ENCODE assay signal across 9 cellular contexts in genomic region chr6:32825966-32826365, GRCh38. TPM values are rescaled to one million over a fixed set of nuclear protein-coding genes. Genes with fewer than 3 reads are reported as not detected.
DNase-seq lines count a peak whose midpoint lies in the region; ATAC-seq and TF ChIP-seq lines count a peak whose summit lies in the region.
"Had no signal": no experiment of that assay in that cellular context is flagged by ENCODE, and none has a peak within 500 bp of the region (broad histone marks: within the 10 kb centered on the region; RNA-seq: fewer than 3 reads in every experiment).

No MANE protein-coding gene starts in this region.

- H3K9me3 ChIP-seq in breast epithelium: no peaks in the 10 kb centered on the region
- H3K9me3 ChIP-seq in lung (ENCODE audit: control insufficient read depth in 2 of 2, insufficient read depth in 1 of 2, low read length in 1 of 2): no peaks in the 10 kb centered on the region

- H3K4me1 ChIP-seq in breast epithelium (no peaks in the 10 kb centered on the region), lung (ENCODE audit: control insufficient read depth in 2 of 2, insufficient read depth in 2 of 2, low read length in 2 of 2) (no peaks in the 10 kb centered on the region)

- H3K27ac ChIP-seq in breast epithelium (peak overlapping the region in 1 of 2 donors; percentile 48), lung (ENCODE audit: low read depth in 1 of 2, low read length in 1 of 2) (no peak overlapping the region)

- DNase-seq in Ammon's horn (ENCODE audit: low spot score) (peak; percentile 33), HS-5 (ENCODE audit: low read depth) (peak; percentile 68), breast epithelium (ENCODE audit: low spot score in 2 of 2) (no peak), lung (ENCODE audit: low spot score) (no peak), NCI-H774 (lab: John Stamatoyannopoulos, UW) (no peak), ecto neural progenitor cell (ENCODE audit: low spot score) (no peak)
- DNase-seq in effector CD4-positive, alpha-beta T cell: no peak

- H3K27me3 ChIP-seq in breast epithelium (no peaks in the 10 kb centered on the region), lung (ENCODE audit: control insufficient read depth, insufficient read depth) (no peaks in the 10 kb centered on the region)

- WGBS in lung, 2 donors: 49 to 72% methylated on average over 2 of the region's 2 CpGs

- H3K4me3 ChIP-seq in breast epithelium (no peak overlapping the region), lung (no peak overlapping the region)

- no peak for TF ChIP-seq POLR2A in breast epithelium (IDR thresholded peaks at IDR 0.05)

- intact Hi-C loops in breast epithelium (cut with DNase I; ENCODE audit: low total_unique reads): no loop called here

- H3K36me3 ChIP-seq in breast epithelium (no peaks in the 10 kb centered on the region), lung (ENCODE audit: control insufficient read depth in 2 of 2, insufficient read depth in 2 of 2, low read length in 2 of 2) (peaks cover 10 to 21% of the 10 kb centered on the region in 2 donors)

- TF ChIP-seq CTCF in breast epithelium (IDR thresholded peaks at IDR 0.05): peak in 2 of 3 donors; percentile 29 to 43
- peak; percentile 21 for TF ChIP-seq CTCF in lung (IDR thresholded peaks at IDR 0.05; ENCODE audit: control extremely low read depth, extremely low read depth)

- ATAC-seq in lung (ENCODE audit: insufficient read depth, low FRiP score): no peak
- ATAC-seq in activated CD4-positive, CD25-positive, alpha-beta regulatory T cell treated with anti-CD3 and anti-CD28 coated beads, Interleukin-2, amount 50 U/mL, for 24 hours: no peak

RNA-seq across cellular contexts. Expression of gene HLA-DOB, which starts 9.2 kb away (rescaled TPM):
- total RNA-seq in breast epithelium: 1 to 10 TPM in 2 of 3 donors, not detected in 1; 1.5 to 2.0 TPM
- 1 to 10 TPM; 1.3 to 1.4 TPM for total RNA-seq in lung
- 1 to 10 TPM; 1.2 to 2.7 TPM for polyA plus RNA-seq in lung
- total RNA-seq: skeletal muscle tissue had no signal

RNA-seq across cellular contexts. Expression of gene TAP2, which starts 12.6 kb away (rescaled TPM):
- 10 to 100 TPM in 1 of 3 donors, 1 to 10 TPM in 2; 7.7 to 18.0 (median 9.5) TPM for total RNA-seq in breast epithelium
- 10 to 100 TPM; 15.2 to 63.2 TPM for total RNA-seq in lung
- polyA plus RNA-seq in lung: 10 to 100 TPM; 25.3 to 58.7 TPM

RNA-seq across cellular contexts. Expression of gene PSMB8, which starts 17.9 kb away (rescaled TPM):
- total RNA-seq in breast epithelium (10 to 100 TPM; 36.0 to 47.3 (median 44.9) TPM), lung (10 to 100 TPM; 40.4 to 79.0 TPM)
- 100 to 1,000 TPM; 132 to 216 TPM for polyA plus RNA-seq in lung

RNA-seq across cellular contexts. Expression of gene TAP1, which starts 27.5 kb away (rescaled TPM):
- total RNA-seq in breast epithelium (10 to 100 TPM; 24.2 to 40.6 (median 28.7) TPM), lung (10 to 100 TPM; 32.6 to 52.1 TPM)
- polyA plus RNA-seq in lung: 100 to 1,000 TPM in 1 of 2 donors, 10 to 100 TPM in 1; 63.6 to 181 TPM

RNA-seq across cellular contexts. Expression of gene PSMB9, which starts 28.0 kb away (rescaled TPM):
- total RNA-seq in breast epithelium: 10 to 100 TPM; 16.8 to 25.9 (median 19.2) TPM
- 10 to 100 TPM; 14.4 to 56.6 TPM for total RNA-seq in lung
- 100 to 1,000 TPM in 1 of 2 donors, 10 to 100 TPM in 1; 67.2 to 183 TPM for polyA plus RNA-seq in lung

Comparison
In these comparisons a context has a peak if more than half of its experiments do, and no peak if none do; other contexts are left out.
1. DNase-seq: peak in Ammon's horn (single experiment) and HS-5 (single experiment); none in breast epithelium (0 of 2), lung (single experiment), NCI-H774 (single experiment), effector CD4-positive, alpha-beta T cell (single experiment) and ecto neural progenitor cell (single experiment).